In the genomic region with DNA sequence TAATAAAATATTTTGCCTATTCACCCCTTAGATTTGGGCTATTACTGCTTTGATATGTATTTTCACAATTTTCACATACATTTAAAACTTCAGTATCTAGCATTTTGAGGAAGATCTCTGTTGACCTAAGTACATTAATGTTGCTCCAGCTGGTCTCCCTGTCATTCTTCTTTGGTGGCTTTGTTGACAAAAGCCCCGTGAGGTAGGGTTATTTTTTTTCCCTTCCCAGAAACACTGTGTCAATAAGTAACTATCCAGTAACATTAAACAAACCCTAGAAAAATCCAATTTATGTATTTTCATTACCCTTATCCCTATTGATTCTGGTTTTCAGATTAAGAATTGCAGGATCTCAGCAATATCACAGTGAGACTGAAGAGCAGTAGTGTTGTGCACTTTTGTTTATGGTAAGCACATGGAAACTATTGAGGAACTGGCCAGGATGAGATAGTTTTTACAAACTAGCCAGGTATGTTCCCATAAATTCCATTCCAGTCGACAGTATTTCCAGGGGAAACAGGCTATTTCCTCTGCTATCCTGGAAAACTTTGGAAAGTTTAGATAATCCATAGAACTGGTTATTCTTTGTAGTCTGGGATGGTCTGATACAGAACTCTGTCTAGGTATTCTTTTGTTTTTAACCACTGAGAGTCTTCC, we compare ENCODE assay signal across 1 cellular context.
TF ChIP-seq lines count a peak whose summit lies in the region.

No MANE protein-coding gene starts in this region.

TF ChIP-seq in HepG2, 621 proteins besides CTCF, POLR2A, EP300 and RAD21 (continued from another document and continues in another):
- TF ChIP-seq, protein P1, sequence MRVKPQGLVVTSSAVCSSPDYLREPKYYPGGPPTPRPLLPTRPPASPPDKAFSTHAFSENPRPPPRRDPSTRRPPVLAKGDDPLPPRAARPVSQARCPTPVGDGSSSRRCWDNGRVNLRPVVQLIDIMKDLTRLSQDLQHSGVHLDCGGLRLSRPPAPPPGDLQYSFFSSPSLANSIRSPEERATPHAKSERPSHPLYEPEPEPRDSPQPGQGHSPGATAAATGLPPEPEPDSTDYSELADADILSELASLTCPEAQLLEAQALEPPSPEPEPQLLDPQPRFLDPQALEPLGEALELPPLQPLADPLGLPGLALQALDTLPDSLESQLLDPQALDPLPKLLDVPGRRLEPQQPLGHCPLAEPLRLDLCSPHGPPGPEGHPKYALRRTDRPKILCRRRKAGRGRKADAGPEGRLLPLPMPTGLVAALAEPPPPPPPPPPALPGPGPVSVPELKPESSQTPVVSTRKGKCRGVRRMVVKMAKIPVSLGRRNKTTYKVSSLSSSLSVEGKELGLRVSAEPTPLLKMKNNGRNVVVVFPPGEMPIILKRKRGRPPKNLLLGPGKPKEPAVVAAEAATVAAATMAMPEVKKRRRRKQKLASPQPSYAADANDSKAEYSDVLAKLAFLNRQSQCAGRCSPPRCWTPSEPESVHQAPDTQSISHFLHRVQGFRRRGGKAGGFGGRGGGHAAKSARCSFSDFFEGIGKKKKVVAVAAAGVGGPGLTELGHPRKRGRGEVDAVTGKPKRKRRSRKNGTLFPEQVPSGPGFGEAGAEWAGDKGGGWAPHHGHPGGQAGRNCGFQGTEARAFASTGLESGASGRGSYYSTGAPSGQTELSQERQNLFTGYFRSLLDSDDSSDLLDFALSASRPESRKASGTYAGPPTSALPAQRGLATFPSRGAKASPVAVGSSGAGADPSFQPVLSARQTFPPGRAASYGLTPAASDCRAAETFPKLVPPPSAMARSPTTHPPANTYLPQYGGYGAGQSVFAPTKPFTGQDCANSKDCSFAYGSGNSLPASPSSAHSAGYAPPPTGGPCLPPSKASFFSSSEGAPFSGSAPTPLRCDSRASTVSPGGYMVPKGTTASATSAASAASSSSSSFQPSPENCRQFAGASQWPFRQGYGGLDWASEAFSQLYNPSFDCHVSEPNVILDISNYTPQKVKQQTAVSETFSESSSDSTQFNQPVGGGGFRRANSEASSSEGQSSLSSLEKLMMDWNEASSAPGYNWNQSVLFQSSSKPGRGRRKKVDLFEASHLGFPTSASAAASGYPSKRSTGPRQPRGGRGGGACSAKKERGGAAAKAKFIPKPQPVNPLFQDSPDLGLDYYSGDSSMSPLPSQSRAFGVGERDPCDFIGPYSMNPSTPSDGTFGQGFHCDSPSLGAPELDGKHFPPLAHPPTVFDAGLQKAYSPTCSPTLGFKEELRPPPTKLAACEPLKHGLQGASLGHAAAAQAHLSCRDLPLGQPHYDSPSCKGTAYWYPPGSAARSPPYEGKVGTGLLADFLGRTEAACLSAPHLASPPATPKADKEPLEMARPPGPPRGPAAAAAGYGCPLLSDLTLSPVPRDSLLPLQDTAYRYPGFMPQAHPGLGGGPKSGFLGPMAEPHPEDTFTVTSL (CRISPR knock-in tag; IDR thresholded peaks at IDR 0.05; ENCODE audit: borderline replicate concordance): peak; percentile 83; the same call in 1 of the 2 replicates
- TF ChIP-seq ZNF101 (CRISPR knock-in tag; IDR thresholded peaks at IDR 0.05; ENCODE audit: borderline replicate concordance, low read depth): no peak
- TF ChIP-seq KDM4B (CRISPR knock-in tag; IDR thresholded peaks at IDR 0.05): no peak
- TF ChIP-seq BRCA1 (CRISPR knock-in tag; IDR thresholded peaks at IDR 0.05): no peak
- TF ChIP-seq ELF3 (CRISPR knock-in tag; IDR thresholded peaks at IDR 0.05): peak; percentile 49; the same call in 1 of the 2 replicates
- TF ChIP-seq KAT8 (CRISPR knock-in tag; IDR thresholded peaks at IDR 0.05): peak; percentile 49; the same call in 1 of the 2 replicates
- peak; percentile 74 for TF ChIP-seq SOX5 (CRISPR knock-in tag; IDR thresholded peaks at IDR 0.05; ENCODE audit: borderline replicate concordance)
- TF ChIP-seq TBX3 (IDR thresholded peaks at IDR 0.05; ENCODE audit: borderline replicate concordance): no peak
- no peak for TF ChIP-seq TBP (CRISPR knock-in tag; IDR thresholded peaks at IDR 0.05)
- peak; percentile 59 for TF ChIP-seq TBL1XR1 (IDR thresholded peaks at IDR 0.05; ENCODE audit: borderline replicate concordance, low read length, partially characterized antibody)
- peak; percentile 81; the same call in 1 of the 2 replicates for TF ChIP-seq NCOA2 (CRISPR knock-in tag; IDR thresholded peaks at IDR 0.05)
- TF ChIP-seq ZNF75D (CRISPR knock-in tag; IDR thresholded peaks at IDR 0.05; ENCODE audit: borderline replicate concordance): no peak
- peak; percentile 80 for TF ChIP-seq HMG20A (CRISPR knock-in tag; IDR thresholded peaks at IDR 0.05; ENCODE audit: borderline replicate concordance)
- no peak for TF ChIP-seq ARHGAP35 (CRISPR knock-in tag; IDR thresholded peaks at IDR 0.05; ENCODE audit: borderline replicate concordance)
- TF ChIP-seq, protein P2, sequence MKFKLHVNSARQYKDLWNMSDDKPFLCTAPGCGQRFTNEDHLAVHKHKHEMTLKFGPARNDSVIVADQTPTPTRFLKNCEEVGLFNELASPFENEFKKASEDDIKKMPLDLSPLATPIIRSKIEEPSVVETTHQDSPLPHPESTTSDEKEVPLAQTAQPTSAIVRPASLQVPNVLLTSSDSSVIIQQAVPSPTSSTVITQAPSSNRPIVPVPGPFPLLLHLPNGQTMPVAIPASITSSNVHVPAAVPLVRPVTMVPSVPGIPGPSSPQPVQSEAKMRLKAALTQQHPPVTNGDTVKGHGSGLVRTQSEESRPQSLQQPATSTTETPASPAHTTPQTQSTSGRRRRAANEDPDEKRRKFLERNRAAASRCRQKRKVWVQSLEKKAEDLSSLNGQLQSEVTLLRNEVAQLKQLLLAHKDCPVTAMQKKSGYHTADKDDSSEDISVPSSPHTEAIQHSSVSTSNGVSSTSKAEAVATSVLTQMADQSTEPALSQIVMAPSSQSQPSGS (CRISPR knock-in tag; IDR thresholded peaks at IDR 0.05): no peak
- TF ChIP-seq, protein P3, sequence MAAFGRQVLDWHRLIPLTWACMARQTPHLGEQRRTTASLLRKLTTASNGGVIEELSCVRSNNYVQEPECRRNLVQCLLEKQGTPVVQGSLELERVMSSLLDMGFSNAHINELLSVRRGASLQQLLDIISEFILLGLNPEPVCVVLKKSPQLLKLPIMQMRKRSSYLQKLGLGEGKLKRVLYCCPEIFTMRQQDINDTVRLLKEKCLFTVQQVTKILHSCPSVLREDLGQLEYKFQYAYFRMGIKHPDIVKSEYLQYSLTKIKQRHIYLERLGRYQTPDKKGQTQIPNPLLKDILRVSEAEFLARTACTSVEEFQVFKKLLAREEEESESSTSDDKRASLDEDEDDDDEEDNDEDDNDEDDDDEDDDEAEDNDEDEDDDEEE (CRISPR knock-in tag; IDR thresholded peaks at IDR 0.05): no peak
- no peak for TF ChIP-seq FOXP1 (IDR thresholded peaks at IDR 0.05)
- peak; percentile 70 for TF ChIP-seq FOXP1 (CRISPR knock-in tag; IDR thresholded peaks at IDR 0.05)
- TF ChIP-seq, protein P4, sequence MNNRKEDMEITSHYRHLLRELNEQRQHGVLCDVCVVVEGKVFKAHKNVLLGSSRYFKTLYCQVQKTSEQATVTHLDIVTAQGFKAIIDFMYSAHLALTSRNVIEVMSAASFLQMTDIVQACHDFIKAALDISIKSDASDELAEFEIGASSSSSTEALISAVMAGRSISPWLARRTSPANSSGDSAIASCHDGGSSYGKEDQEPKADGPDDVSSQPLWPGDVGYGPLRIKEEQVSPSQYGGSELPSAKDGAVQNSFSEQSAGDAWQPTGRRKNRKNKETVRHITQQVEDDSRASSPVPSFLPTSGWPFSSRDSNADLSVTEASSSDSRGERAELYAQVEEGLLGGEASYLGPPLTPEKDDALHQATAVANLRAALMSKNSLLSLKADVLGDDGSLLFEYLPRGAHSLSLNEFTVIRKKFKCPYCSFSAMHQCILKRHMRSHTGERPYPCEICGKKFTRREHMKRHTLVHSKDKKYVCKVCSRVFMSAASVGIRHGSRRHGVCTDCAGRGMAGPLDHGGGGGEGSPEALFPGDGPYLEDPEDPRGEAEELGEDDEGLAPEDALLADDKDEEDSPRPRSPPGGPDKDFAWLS (CRISPR knock-in tag; IDR thresholded peaks at IDR 0.05; ENCODE audit: borderline replicate concordance): no peak
- TF ChIP-seq, protein P5, sequence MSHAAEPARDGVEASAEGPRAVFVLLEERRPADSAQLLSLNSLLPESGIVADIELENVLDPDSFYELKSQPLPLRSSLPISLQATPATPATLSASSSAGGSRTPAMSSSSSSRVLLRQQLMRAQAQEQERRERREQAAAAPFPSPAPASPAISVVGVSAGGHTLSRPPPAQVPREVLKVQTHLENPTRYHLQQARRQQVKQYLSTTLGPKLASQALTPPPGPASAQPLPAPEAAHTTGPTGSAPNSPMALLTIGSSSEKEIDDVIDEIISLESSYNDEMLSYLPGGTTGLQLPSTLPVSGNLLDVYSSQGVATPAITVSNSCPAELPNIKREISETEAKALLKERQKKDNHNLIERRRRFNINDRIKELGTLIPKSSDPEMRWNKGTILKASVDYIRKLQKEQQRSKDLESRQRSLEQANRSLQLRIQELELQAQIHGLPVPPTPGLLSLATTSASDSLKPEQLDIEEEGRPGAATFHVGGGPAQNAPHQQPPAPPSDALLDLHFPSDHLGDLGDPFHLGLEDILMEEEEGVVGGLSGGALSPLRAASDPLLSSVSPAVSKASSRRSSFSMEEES (CRISPR knock-in tag; IDR thresholded peaks at IDR 0.05): peak; percentile 73; the same call in 1 of the 2 replicates
- TF ChIP-seq ZNF644 (CRISPR knock-in tag; IDR thresholded peaks at IDR 0.05; ENCODE audit: low read depth): no peak
- TF ChIP-seq ZNF614 (CRISPR knock-in tag; IDR thresholded peaks at IDR 0.05; ENCODE audit: borderline replicate concordance): peak; percentile 41; the same call in 1 of the 2 replicates
- TF ChIP-seq, protein P6, sequence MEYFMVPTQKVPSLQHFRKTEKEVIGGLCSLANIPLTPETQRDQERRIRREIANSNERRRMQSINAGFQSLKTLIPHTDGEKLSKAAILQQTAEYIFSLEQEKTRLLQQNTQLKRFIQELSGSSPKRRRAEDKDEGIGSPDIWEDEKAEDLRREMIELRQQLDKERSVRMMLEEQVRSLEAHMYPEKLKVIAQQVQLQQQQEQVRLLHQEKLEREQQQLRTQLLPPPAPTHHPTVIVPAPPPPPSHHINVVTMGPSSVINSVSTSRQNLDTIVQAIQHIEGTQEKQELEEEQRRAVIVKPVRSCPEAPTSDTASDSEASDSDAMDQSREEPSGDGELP (IDR thresholded peaks at IDR 0.05; ENCODE audit: borderline replicate concordance, low read depth): peak; percentile 94
- TF ChIP-seq, protein P7, sequence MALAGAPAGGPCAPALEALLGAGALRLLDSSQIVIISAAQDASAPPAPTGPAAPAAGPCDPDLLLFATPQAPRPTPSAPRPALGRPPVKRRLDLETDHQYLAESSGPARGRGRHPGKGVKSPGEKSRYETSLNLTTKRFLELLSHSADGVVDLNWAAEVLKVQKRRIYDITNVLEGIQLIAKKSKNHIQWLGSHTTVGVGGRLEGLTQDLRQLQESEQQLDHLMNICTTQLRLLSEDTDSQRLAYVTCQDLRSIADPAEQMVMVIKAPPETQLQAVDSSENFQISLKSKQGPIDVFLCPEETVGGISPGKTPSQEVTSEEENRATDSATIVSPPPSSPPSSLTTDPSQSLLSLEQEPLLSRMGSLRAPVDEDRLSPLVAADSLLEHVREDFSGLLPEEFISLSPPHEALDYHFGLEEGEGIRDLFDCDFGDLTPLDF (CRISPR knock-in tag; IDR thresholded peaks at IDR 0.05): no peak
- peak; percentile 68; the same call in 1 of the 2 replicates for TF ChIP-seq SMAD3 (CRISPR knock-in tag; IDR thresholded peaks at IDR 0.05)
- TF ChIP-seq AGO1 (IDR thresholded peaks at IDR 0.05; ENCODE audit: low read depth, low read length, poor library complexity, severe bottlenecking): no peak
- TF ChIP-seq NR3C1 (CRISPR knock-in tag; IDR thresholded peaks at IDR 0.05): no peak
- peak in 1 of 2 experiments; percentile 50; a peak in 1 of 4 replicates for TF ChIP-seq KLF16 (CRISPR knock-in tag; IDR thresholded peaks at IDR 0.05)
- TF ChIP-seq, protein P8, sequence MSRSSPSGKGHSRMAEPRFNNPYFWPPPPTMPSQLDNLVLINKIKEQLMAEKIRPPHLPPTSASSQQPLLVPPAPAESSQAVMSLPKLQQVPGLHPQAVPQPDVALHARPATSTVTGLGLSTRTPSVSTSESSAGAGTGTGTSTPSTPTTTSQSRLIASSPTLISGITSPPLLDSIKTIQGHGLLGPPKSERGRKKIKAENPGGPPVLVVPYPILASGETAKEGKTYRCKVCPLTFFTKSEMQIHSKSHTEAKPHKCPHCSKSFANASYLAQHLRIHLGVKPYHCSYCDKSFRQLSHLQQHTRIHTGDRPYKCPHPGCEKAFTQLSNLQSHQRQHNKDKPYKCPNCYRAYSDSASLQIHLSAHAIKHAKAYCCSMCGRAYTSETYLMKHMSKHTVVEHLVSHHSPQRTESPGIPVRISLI (CRISPR knock-in tag; IDR thresholded peaks at IDR 0.05; ENCODE audit: borderline replicate concordance): peak; percentile 79; the same call in 1 of the 2 replicates
- TF ChIP-seq ZSCAN12 (CRISPR knock-in tag; IDR thresholded peaks at IDR 0.05): no peak
- TF ChIP-seq, protein P9, sequence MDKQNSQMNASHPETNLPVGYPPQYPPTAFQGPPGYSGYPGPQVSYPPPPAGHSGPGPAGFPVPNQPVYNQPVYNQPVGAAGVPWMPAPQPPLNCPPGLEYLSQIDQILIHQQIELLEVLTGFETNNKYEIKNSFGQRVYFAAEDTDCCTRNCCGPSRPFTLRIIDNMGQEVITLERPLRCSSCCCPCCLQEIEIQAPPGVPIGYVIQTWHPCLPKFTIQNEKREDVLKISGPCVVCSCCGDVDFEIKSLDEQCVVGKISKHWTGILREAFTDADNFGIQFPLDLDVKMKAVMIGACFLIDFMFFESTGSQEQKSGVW (CRISPR knock-in tag; IDR thresholded peaks at IDR 0.05; ENCODE audit: borderline replicate concordance): no peak
- TF ChIP-seq, protein P10, sequence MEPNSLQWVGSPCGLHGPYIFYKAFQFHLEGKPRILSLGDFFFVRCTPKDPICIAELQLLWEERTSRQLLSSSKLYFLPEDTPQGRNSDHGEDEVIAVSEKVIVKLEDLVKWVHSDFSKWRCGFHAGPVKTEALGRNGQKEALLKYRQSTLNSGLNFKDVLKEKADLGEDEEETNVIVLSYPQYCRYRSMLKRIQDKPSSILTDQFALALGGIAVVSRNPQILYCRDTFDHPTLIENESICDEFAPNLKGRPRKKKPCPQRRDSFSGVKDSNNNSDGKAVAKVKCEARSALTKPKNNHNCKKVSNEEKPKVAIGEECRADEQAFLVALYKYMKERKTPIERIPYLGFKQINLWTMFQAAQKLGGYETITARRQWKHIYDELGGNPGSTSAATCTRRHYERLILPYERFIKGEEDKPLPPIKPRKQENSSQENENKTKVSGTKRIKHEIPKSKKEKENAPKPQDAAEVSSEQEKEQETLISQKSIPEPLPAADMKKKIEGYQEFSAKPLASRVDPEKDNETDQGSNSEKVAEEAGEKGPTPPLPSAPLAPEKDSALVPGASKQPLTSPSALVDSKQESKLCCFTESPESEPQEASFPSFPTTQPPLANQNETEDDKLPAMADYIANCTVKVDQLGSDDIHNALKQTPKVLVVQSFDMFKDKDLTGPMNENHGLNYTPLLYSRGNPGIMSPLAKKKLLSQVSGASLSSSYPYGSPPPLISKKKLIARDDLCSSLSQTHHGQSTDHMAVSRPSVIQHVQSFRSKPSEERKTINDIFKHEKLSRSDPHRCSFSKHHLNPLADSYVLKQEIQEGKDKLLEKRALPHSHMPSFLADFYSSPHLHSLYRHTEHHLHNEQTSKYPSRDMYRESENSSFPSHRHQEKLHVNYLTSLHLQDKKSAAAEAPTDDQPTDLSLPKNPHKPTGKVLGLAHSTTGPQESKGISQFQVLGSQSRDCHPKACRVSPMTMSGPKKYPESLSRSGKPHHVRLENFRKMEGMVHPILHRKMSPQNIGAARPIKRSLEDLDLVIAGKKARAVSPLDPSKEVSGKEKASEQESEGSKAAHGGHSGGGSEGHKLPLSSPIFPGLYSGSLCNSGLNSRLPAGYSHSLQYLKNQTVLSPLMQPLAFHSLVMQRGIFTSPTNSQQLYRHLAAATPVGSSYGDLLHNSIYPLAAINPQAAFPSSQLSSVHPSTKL (CRISPR knock-in tag; IDR thresholded peaks at IDR 0.05): peak; percentile 92
